16 cellular contexts compared by ENCODE assay signal in the genomic region with DNA sequence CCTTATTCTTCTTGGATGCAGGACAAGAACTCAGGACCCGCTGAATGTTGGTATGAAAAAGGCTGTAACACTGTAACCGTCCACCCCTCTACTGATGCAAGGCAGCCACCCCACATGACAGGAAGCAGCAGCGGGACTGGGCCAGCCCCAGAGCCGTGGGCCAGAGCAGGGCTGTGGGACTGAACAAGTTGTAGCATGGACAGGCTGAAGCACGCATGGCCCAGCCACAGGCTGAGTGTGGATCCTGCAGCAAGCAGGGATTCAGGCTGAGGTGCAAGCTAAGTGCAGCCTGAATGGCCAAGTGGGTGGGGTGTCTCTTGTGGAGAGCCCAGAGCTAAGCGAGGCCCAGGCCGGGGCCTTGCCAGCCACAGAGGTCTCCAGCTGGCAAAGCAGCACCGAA.
DNase-seq lines count a peak whose midpoint lies in the region; ATAC-seq and TF ChIP-seq lines count a peak whose summit lies in the region.
"Had no signal": no experiment of that assay in that cellular context is flagged by ENCODE, and none has a peak within 500 bp of the region (broad histone marks: within the 10 kb centered on the region; RNA-seq: fewer than 3 reads in every experiment).

No MANE protein-coding gene starts in this region.

- H3K4me1 Mint-ChIP-seq in osteocyte (ENCODE audit: unreplicated experiment), result no peaks in the 10 kb centered on the region

- no peak overlapping the region for H4K91ac ChIP-seq in mesenchymal stem cell (ENCODE audit: low read length)

- H3K36me3 Mint-ChIP-seq in osteocyte (ENCODE audit: unreplicated experiment), result no peaks in the 10 kb centered on the region

- no peak overlapping the region for H3K27ac ChIP-seq in right cardiac atrium (ENCODE audit: low read length)
- no peak overlapping the region for H3K27ac ChIP-seq in left ventricle myocardium inferior (replicated peaks)
- H3K27ac ChIP-seq in mesenchymal stem cell (ENCODE audit: low read length, poor library complexity, severe bottlenecking), result no peak overlapping the region
- H3K27ac ChIP-seq: 22Rv1, A549, C4-2B, GM23248, HL-60 had no signal

- DNase-seq in right cardiac atrium (peak; percentile 3 to 31 (median 30)), left ventricle myocardium inferior (no peak), mesenchymal stem cell (no peak), sciatic nerve (ENCODE audit: low spot score) (no peak), osteocyte (ENCODE audit: extremely low spot score, unreplicated experiment) (no peak)
- DNase-seq: AML-193; Caco-2; CD4-positive, alpha-beta T cell; GM23248; HCEC 1CT had no signal

- H3K4me1 ChIP-seq in right cardiac atrium (ENCODE audit: control insufficient read depth, insufficient read depth, low read length) (no peaks in the 10 kb centered on the region), left ventricle myocardium inferior (no peaks in the 10 kb centered on the region), mesenchymal stem cell (ENCODE audit: control insufficient read depth, insufficient read depth, low read depth, low read length) (no peaks in the 10 kb centered on the region)
- H3K4me1 ChIP-seq: A549, Caco-2 had no signal

- H3K4me2 ChIP-seq in mesenchymal stem cell (ENCODE audit: low read length, poor library complexity, severe bottlenecking), result no peak overlapping the region
- H3K4me2 ChIP-seq: A549 had no signal

- H3K27me3 Mint-ChIP-seq in osteocyte (ENCODE audit: unreplicated experiment), result peaks cover 24% of the 10 kb centered on the region
- H3K27me3 Mint-ChIP-seq: CD4-positive, alpha-beta T cell had no signal

- H3K9me3 Mint-ChIP-seq in osteocyte (ENCODE audit: unreplicated experiment), result no peaks in the 10 kb centered on the region

- H3K4me3 Mint-ChIP-seq in osteocyte (ENCODE audit: unreplicated experiment), result no peak overlapping the region
- H3K4me3 Mint-ChIP-seq: CD4-positive, alpha-beta T cell had no signal

- H3K27ac Mint-ChIP-seq in osteocyte (ENCODE audit: unreplicated experiment), result no peak overlapping the region
- H3K27ac Mint-ChIP-seq: CD4-positive, alpha-beta T cell had no signal

- no peak overlapping the region for H3K14ac ChIP-seq in mesenchymal stem cell (ENCODE audit: low read length in 2 of 2)

- H3K4me3 ChIP-seq in right cardiac atrium (ENCODE audit: low read length) (no peak overlapping the region), left ventricle myocardium inferior (no peak overlapping the region), mesenchymal stem cell (ENCODE audit: insufficient read depth in 1 of 2, low read depth in 1 of 2, low read length in 2 of 2) (no peak overlapping the region)
- H3K4me3 ChIP-seq: A549, GM23248 had no signal

- H4K8ac ChIP-seq in mesenchymal stem cell (ENCODE audit: low read length), result peak overlapping the region; percentile 39

- no peak overlapping the region for H3K9ac ChIP-seq in mesenchymal stem cell (ENCODE audit: low read length)
- H3K9ac ChIP-seq: GM23248 had no signal

- no peak overlapping the region for H3K4ac ChIP-seq in mesenchymal stem cell (ENCODE audit: low read depth in 1 of 2, low read length in 2 of 2)

- H2AK5ac ChIP-seq in mesenchymal stem cell (ENCODE audit: low read length, severe bottlenecking), result no peak overlapping the region

- no peak overlapping the region for H2AFZ ChIP-seq in mesenchymal stem cell (ENCODE audit: low read depth, low read length)
- H2AFZ ChIP-seq: GM23248 had no signal

- H2BK12ac ChIP-seq in mesenchymal stem cell (ENCODE audit: low read length in 2 of 2), result no peak overlapping the region

- H3K79me1 ChIP-seq in mesenchymal stem cell (replicated peaks; ENCODE audit: low read length, poor library complexity, severe bottlenecking), result no peaks in the 10 kb centered on the region

- H2BK120ac ChIP-seq in mesenchymal stem cell (ENCODE audit: low read depth, low read length), result no peak overlapping the region

- H2BK5ac ChIP-seq in mesenchymal stem cell (ENCODE audit: low read depth, low read length, poor library complexity, severe bottlenecking), result no peak overlapping the region

- no peak overlapping the region for H2BK15ac ChIP-seq in mesenchymal stem cell (ENCODE audit: low read depth, poor library complexity, severe bottlenecking)

- ATAC-seq in right cardiac atrium (no peak), sciatic nerve (peak; percentile 32), HG03025 (IDR thresholded peaks at IDR 0.05; ENCODE audit: low FRiP score, unreplicated experiment) (no peak), GM18861 (IDR thresholded peaks at IDR 0.05; ENCODE audit: unreplicated experiment) (no peak)
- ATAC-seq: A549 had no signal

- no peak overlapping the region for H3K18ac ChIP-seq in mesenchymal stem cell (ENCODE audit: low read depth in 1 of 2, low read length in 2 of 2)

- no peaks in the 10 kb centered on the region for H3K27me3 ChIP-seq in right cardiac atrium (ENCODE audit: control insufficient read depth, insufficient read depth)
- no peaks in the 10 kb centered on the region for H3K27me3 ChIP-seq in left ventricle myocardium inferior (ENCODE audit: low read depth)
- no peaks in the 10 kb centered on the region for H3K27me3 ChIP-seq in mesenchymal stem cell (ENCODE audit: control insufficient read depth in 1 of 2, insufficient read depth in 1 of 2, low read length in 2 of 2)

- intact Hi-C loops in right cardiac atrium (cut with DNase I) (no loop called here), left ventricle myocardium inferior (cut with micrococcal nuclease) (no loop called here), sciatic nerve (cut with DNase I) (no loop called here)

- TF ChIP-seq CTCF in left ventricle myocardium inferior (IDR thresholded peaks at IDR 0.05; ENCODE audit: borderline replicate concordance), result no peak
- no peak for TF ChIP-seq CTCF in osteocyte (IDR thresholded peaks at IDR 0.05)

- H3K36me3 ChIP-seq in left ventricle myocardium inferior, result no peaks in the 10 kb centered on the region
- no peaks in the 10 kb centered on the region for H3K36me3 ChIP-seq in mesenchymal stem cell (ENCODE audit: control insufficient read depth in 1 of 2, insufficient read depth in 2 of 2, low read depth in 1 of 2, low read length in 2 of 2)

- 86% methylated on average over 8 of the region's 8 CpGs for WGBS in right cardiac atrium
- 92% methylated on average over 8 of the region's 8 CpGs for WGBS in mesenchymal stem cell

- H3K9me3 ChIP-seq in right cardiac atrium (ENCODE audit: control insufficient read depth, low read length) (no peaks in the 10 kb centered on the region), left ventricle myocardium inferior (replicated peaks) (peaks cover 16% of the 10 kb centered on the region), mesenchymal stem cell (ENCODE audit: control insufficient read depth, low read length) (no peaks in the 10 kb centered on the region)
- H3K9me3 ChIP-seq: A549, Caco-2 had no signal

- H3K23ac ChIP-seq in mesenchymal stem cell (ENCODE audit: low read length in 2 of 2), result no peak overlapping the region

Comparison
In these comparisons a context has a peak if more than half of its experiments do, and no peak if none do; other contexts are left out.
1. DNase-seq: peak in right cardiac atrium (3 of 3); none in left ventricle myocardium inferior (single experiment), mesenchymal stem cell (single experiment), sciatic nerve (single experiment) and osteocyte (single experiment).